8 cellular contexts compared by ENCODE assay signal in genomic region chr4:87073187-87073569, GRCh38.
DNase-seq lines count a peak whose midpoint lies in the region; ATAC-seq and TF ChIP-seq lines count a peak whose summit lies in the region.

No MANE protein-coding gene starts in this region.

- peaks cover 5% of the 10 kb centered on the region for H3K36me3 Mint-ChIP-seq in endodermal cell (ENCODE audit: low read depth)

- 66 to 73% methylated on average over 3 to 6 of the region's 6 CpGs for WGBS in endodermal cell (ENCODE audit: insufficient coverage in 1 of 2, insufficient read length in 1 of 2), 2 experiments
- whole genome bisulfite sequencing in tibial nerve, 2 donors = 3 to 7% methylated on average over 6 of the region's 6 CpGs

- no peak overlapping the region for H3K4me3 Mint-ChIP-seq in endodermal cell

- TF ChIP-seq CTCF in endodermal cell (conservative IDR thresholded peaks at IDR 0.05) (no peak), tibial nerve (IDR thresholded peaks at IDR 0.05) (no peak), brain microvascular endothelial cell (IDR thresholded peaks at IDR 0.05; ENCODE audit: low read depth, low read length, missing control alignments) (no peak)

- H3K9me3 Mint-ChIP-seq in endodermal cell = no peaks in the 10 kb centered on the region

- H3K36me3 ChIP-seq in KOPT-K1 (ENCODE audit: insufficient read depth, low read length) (no peaks in the 10 kb centered on the region), endodermal cell (ENCODE audit: control insufficient read depth, insufficient read depth, low read length) (peaks cover 17% of the 10 kb centered on the region), tibial nerve (no peaks in the 10 kb centered on the region), brain microvascular endothelial cell (replicated peaks) (no peaks in the 10 kb centered on the region)

- H3K4me1 ChIP-seq in endodermal cell (ENCODE audit: control insufficient read depth, insufficient read depth, low read length) (peaks cover 3% of the 10 kb centered on the region), tibial nerve (peaks cover 0 to 74% (median 36%) of the 10 kb centered on the region in 4 donors)

- H3K9ac ChIP-seq in endodermal cell (ENCODE audit: extremely low read depth, low read length, poor library complexity, severe bottlenecking) = no peak overlapping the region

- H3K9me3 ChIP-seq in KOPT-K1 (ENCODE audit: insufficient read depth, low read length, poor library complexity, severe bottlenecking) (no peaks in the 10 kb centered on the region), endodermal cell (ENCODE audit: control insufficient read depth, low read length) (no peaks in the 10 kb centered on the region), tibial nerve (no peaks in the 10 kb centered on the region)

- H3K4me3 ChIP-seq in endodermal cell (ENCODE audit: low read length) = no peak overlapping the region
- no peak overlapping the region for H3K4me3 ChIP-seq in tibial nerve
- H3K4me3 ChIP-seq in brain microvascular endothelial cell (ENCODE audit: low read depth, low read length) = no peak overlapping the region

- no peak for DNase-seq in endodermal cell
- no peak for DNase-seq in tibial nerve (ENCODE audit: low spot score in 2 of 2)
- no peak for DNase-seq in C1 segment of cervical spinal cord (lab: John Stamatoyannopoulos, UW)
- DNase-seq in brain microvascular endothelial cell = no peak
- DNase-seq in hippocampal formation (lab: John Stamatoyannopoulos, UW) = no peak

- ATAC-seq in GM18508 (IDR thresholded peaks at IDR 0.05; ENCODE audit: insufficient read depth, unreplicated experiment) = peak; percentile 21
- peak; percentile 43 for ATAC-seq in GM21529 (IDR thresholded peaks at IDR 0.05; ENCODE audit: unreplicated experiment)

- peak overlapping the region; percentile 10 for H3K27ac Mint-ChIP-seq in endodermal cell

- no peak for TF ChIP-seq EP300 in tibial nerve (IDR thresholded peaks at IDR 0.05)

- peaks cover 47% of the 10 kb centered on the region for H3K4me1 Mint-ChIP-seq in endodermal cell

- TF ChIP-seq POLR2A in tibial nerve (IDR thresholded peaks at IDR 0.05) = no peak

- in situ Hi-C loops in brain microvascular endothelial cell (cut with HindIII; ENCODE audit: low pct_ligation_motif_present, low sequenced_read_pairs) = no loop called here

- no peaks in the 10 kb centered on the region for H3K27me3 Mint-ChIP-seq in endodermal cell (ENCODE audit: insufficient read depth)

- H3K27me3 ChIP-seq in endodermal cell (ENCODE audit: control insufficient read depth, insufficient read depth, low read length, poor library complexity, severe bottlenecking) (no peaks in the 10 kb centered on the region), tibial nerve (no peaks in the 10 kb centered on the region), brain microvascular endothelial cell (replicated peaks) (no peaks in the 10 kb centered on the region)

- H3K27ac ChIP-seq in KOPT-K1 (ENCODE audit: low read depth, low read length, poor library complexity, severe bottlenecking) (peak overlapping the region; percentile 36), endodermal cell (ENCODE audit: low read depth, low read length) (peak overlapping the region; percentile 94), tibial nerve (peak overlapping the region in 3 of 4 donors; percentile 50 to 79 (median 73)), brain microvascular endothelial cell (no peak overlapping the region)
